In genomic region chr4:11739992-11740391, GRCh38 we compare ENCODE assay signal across 21 cellular contexts.
"Had no signal": no experiment of that assay in that cellular context is flagged by ENCODE, and none has a peak within 500 bp of the region (broad histone marks: within the 10 kb centered on the region; RNA-seq: fewer than 3 reads in every experiment).

No MANE protein-coding gene starts in this region.

- H3K4me3 ChIP-seq: breast epithelium, esophagus squamous epithelium, gastrocnemius medialis, left ventricle myocardium inferior, neural progenitor cell, ovary, psoas muscle, spleen, upper lobe of right lung had no signal

- DNase-seq: activated CD4-positive, alpha-beta T cell treated with anti-CD3 and anti-CD28 coated beads for 36 hours; activated CD4-positive, alpha-beta T cell treated with anti-CD3 and anti-CD28 coated beads, Interleukin-2, amount 50 U/mL, for 48 hours; activated T-cell treated with anti-CD3 and anti-CD28 coated beads for 4 hours; anterior cingulate cortex; cerebellar nuclear complex; effector memory CD4-positive, alpha-beta T cell; esophagus squamous epithelium; gastrocnemius medialis; head of caudate nucleus; kidney glomerular epithelial cell; left ventricle myocardium inferior; mammary epithelial cell; ovary; psoas muscle; spleen; stimulated activated CD4-positive, alpha-beta T cell treated with anti-CD3 and anti-CD28 coated beads, Interleukin-4, amount 100 ng/mL, for 4 hours; SW 1271; T-helper 2 cell; upper lobe of right lung had no signal
